ENCODE assay signal across 18 cellular contexts in genomic region chr11:45596571-45596970, GRCh38.
DNase-seq lines count a peak whose midpoint lies in the region; TF ChIP-seq lines count a peak whose summit lies in the region.
"Had no signal": no experiment of that assay in that cellular context is flagged by ENCODE, and none has a peak within 500 bp of the region (broad histone marks: within the 10 kb centered on the region; RNA-seq: fewer than 3 reads in every experiment).

No MANE protein-coding gene starts in this region.

- peaks cover 5% of the 10 kb centered on the region for H3K9me3 Mint-ChIP-seq in neural progenitor cell
- H3K9me3 Mint-ChIP-seq: CD4-positive, alpha-beta T cell; CD8-positive, alpha-beta T cell had no signal

- H3K79me2 ChIP-seq in neural progenitor cell (ENCODE audit: low read depth) = no peaks in the 10 kb centered on the region

- H3K9ac ChIP-seq in neural progenitor cell = no peak overlapping the region
- H3K9ac ChIP-seq: BLaER1 treated with 17β-estradiol and CSF1 and Interleukin-3, amounts not matched to agents 10 nM and 100 nM had no signal

- TF ChIP-seq EP300 in sigmoid colon (IDR thresholded peaks at IDR 0.05) = no peak

- intact Hi-C loops in sigmoid colon (cut with DNase I) = no loop called here

- H3K4me3 ChIP-seq in neural progenitor cell (no peak overlapping the region), sigmoid colon (no peak overlapping the region), WERI-Rb-1 (ENCODE audit: low read depth, low read length) (no peak overlapping the region)
- H3K4me3 ChIP-seq: A549; BLaER1 treated with 17β-estradiol and CSF1 and Interleukin-3, amounts not matched to agents 10 nM and 100 nM had no signal

- H3K27ac ChIP-seq in neural progenitor cell (no peak overlapping the region), sigmoid colon (no peak overlapping the region), WERI-Rb-1 (no peak overlapping the region)
- H3K27ac ChIP-seq: 22Rv1; A549; BLaER1 treated with 17β-estradiol and CSF1 and Interleukin-3, amounts not matched to agents 10 nM and 100 nM had no signal

- H4K20me1 ChIP-seq in neural progenitor cell (ENCODE audit: low read depth) = no peaks in the 10 kb centered on the region
- H4K20me1 ChIP-seq: BLaER1 treated with 17β-estradiol and CSF1 and Interleukin-3, amounts not matched to agents 10 nM and 100 nM had no signal

- H3K27ac Mint-ChIP-seq in neural progenitor cell = no peak overlapping the region
- H3K27ac Mint-ChIP-seq: B cell; CD14-positive monocyte; CD4-positive, alpha-beta T cell; CD8-positive, alpha-beta T cell had no signal

- TF ChIP-seq CTCF in neural progenitor cell (IDR thresholded peaks at IDR 0.05) (no peak), sigmoid colon (IDR thresholded peaks at IDR 0.05) (no peak), WERI-Rb-1 (IDR thresholded peaks at IDR 0.05; ENCODE audit: low read depth, low read length) (no peak)

- H3K36me3 ChIP-seq in neural progenitor cell (no peaks in the 10 kb centered on the region), sigmoid colon (no peaks in the 10 kb centered on the region), WERI-Rb-1 (no peaks in the 10 kb centered on the region)
- H3K36me3 ChIP-seq: BLaER1 treated with 17β-estradiol and CSF1 and Interleukin-3, amounts not matched to agents 10 nM and 100 nM had no signal

- H3K9me3 ChIP-seq in neural progenitor cell (ENCODE audit: low read depth) = no peaks in the 10 kb centered on the region
- peaks cover 0 to 4% (median 0%) of the 10 kb centered on the region in 4 donors for H3K9me3 ChIP-seq in sigmoid colon
- no peaks in the 10 kb centered on the region for H3K9me3 ChIP-seq in WERI-Rb-1 (ENCODE audit: severe bottlenecking)
- H3K9me3 ChIP-seq: A549 had no signal

- H3K4me1 ChIP-seq in neural progenitor cell (no peaks in the 10 kb centered on the region), sigmoid colon (no peaks in the 10 kb centered on the region)
- H3K4me1 ChIP-seq: A549; BLaER1 treated with 17β-estradiol and CSF1 and Interleukin-3, amounts not matched to agents 10 nM and 100 nM; Caco-2 had no signal

- WGBS in sigmoid colon, 2 donors = 61 to 75% methylated on average over 6 of the region's 6 CpGs

- no peaks in the 10 kb centered on the region for H3K36me3 Mint-ChIP-seq in neural progenitor cell
- H3K36me3 Mint-ChIP-seq: CD14-positive monocyte; CD8-positive, alpha-beta T cell had no signal

- H2AFZ ChIP-seq in neural progenitor cell (replicated peaks) = no peak overlapping the region

- DNase-seq in activated effector memory CD4-positive, alpha-beta T cell treated with anti-CD3 and anti-CD28 coated beads, Interleukin-2, amount 50 U/mL, for 16 hours = peak; percentile 22
- no peak for DNase-seq in activated effector memory CD4-positive, alpha-beta T cell treated with Interleukin-2 at 50 U/mL for 16 hours
- DNase-seq in neural progenitor cell (ENCODE audit: low spot score) (no peak), sigmoid colon (peak; percentile 42), WERI-Rb-1 (no peak), CD1c-positive myeloid dendritic cell (ENCODE audit: extremely low spot score) (no peak)
- DNase-seq: AML-193; Caco-2; Calu3; CD4-positive, alpha-beta T cell; CD8-positive, alpha-beta T cell; DMS79 treated with DMSO at 0.1 percent for 48 hours; GF-D8 had no signal

- peak overlapping the region; percentile 4 for H3K4me3 Mint-ChIP-seq in neural progenitor cell
- H3K4me3 Mint-ChIP-seq: B cell; CD14-positive monocyte; CD4-positive, alpha-beta T cell; CD8-positive, alpha-beta T cell had no signal

- H3K4me2 ChIP-seq in neural progenitor cell = no peak overlapping the region
- H3K4me2 ChIP-seq: A549; BLaER1 treated with 17β-estradiol and CSF1 and Interleukin-3, amounts not matched to agents 10 nM and 100 nM had no signal

- no peaks in the 10 kb centered on the region for H3F3A ChIP-seq in neural progenitor cell (ENCODE audit: low read depth)

- H3K4me1 Mint-ChIP-seq in neural progenitor cell = peaks cover 11% of the 10 kb centered on the region
- H3K4me1 Mint-ChIP-seq: B cell, CD14-positive monocyte had no signal

- H3K27me3 Mint-ChIP-seq in neural progenitor cell (ENCODE audit: insufficient read depth, low read depth) = peaks cover 7% of the 10 kb centered on the region

- H3K27me3 ChIP-seq in neural progenitor cell (no peaks in the 10 kb centered on the region), sigmoid colon (no peaks in the 10 kb centered on the region), WERI-Rb-1 (ENCODE audit: insufficient read depth, low read depth, severe bottlenecking) (no peaks in the 10 kb centered on the region)
- H3K27me3 ChIP-seq: BLaER1 treated with 17β-estradiol and CSF1 and Interleukin-3, amounts not matched to agents 10 nM and 100 nM had no signal

- no peak for TF ChIP-seq POLR2A in sigmoid colon (IDR thresholded peaks at IDR 0.05)

Comparison
In these comparisons a context has a peak if more than half of its experiments do, and no peak if none do; other contexts are left out.
1. DNase-seq: peak in activated effector memory CD4-positive, alpha-beta T cell treated with anti-CD3 and anti-CD28 coated beads, Interleukin-2, amount 50 U/mL, for 16 hours (single experiment) and sigmoid colon (single experiment); none in activated effector memory CD4-positive, alpha-beta T cell treated with Interleukin-2 at 50 U/mL for 16 hours (single experiment), neural progenitor cell (single experiment), WERI-Rb-1 (single experiment) and CD1c-positive myeloid dendritic cell (single experiment).